In the genomic region with DNA sequence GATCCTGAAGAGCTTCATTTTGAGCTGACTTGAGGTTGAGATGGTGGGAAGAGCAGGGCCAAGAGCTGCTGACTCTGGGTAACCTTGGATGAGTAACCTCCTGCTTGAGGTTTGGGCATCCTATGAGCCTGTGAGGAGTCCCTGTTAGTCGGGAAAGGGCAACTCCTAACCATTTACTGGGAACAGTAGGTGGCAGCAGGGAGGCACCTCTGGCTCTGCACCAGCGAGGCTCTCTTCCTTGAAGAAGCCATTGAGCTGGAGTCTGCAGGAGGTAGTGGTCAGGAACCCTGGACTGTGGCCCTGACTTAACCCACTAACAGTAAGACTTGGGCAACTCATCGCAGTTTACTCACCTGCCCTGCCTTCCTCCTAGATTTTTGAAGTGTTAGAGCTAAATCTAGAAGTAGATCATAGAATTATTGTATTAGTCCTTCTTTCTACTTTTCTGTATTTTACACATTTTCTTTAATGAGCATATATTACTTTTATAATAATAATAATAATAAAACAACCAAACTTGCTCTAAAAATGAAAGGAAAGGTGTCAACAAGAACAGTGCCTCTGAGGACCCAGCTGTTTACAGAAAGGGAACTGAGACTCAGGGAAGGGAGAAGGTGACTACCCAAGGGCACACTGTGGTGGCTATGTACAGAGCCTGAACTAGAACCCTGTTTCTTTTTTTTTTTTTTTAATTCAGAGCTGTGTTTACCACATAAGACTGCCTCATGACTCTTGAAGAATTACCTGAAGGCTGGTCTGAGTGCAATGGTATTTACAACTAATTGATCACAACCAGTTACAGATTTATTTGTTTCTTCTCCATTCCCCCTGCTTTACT, we compare ENCODE assay signal across 8 cellular contexts. TPM values are rescaled to one million over a fixed set of nuclear protein-coding genes. Genes with fewer than 3 reads are reported as not detected.
DNase-seq lines count a peak whose midpoint lies in the region; ATAC-seq and TF ChIP-seq lines count a peak whose summit lies in the region.

No MANE protein-coding gene starts in this region.

- POLR2A ChIA-PET in CD8-positive, alpha-beta memory T cell (lab: Charles Lee) = interaction anchor here (0.6 to 1.2 kb wide), 3 partner anchors 34 to 194 kb away, joined by 3 to 12 read pairs (median 6); partner anchors contain the start of gene CCDC134
- POLR2A ChIA-PET in PC-9 (lab: Charles Lee; ENCODE audit: unreplicated experiment) = interaction anchor here (0.5 to 0.8 kb wide), 8 partner anchors 24 to 402 kb away, joined by 3 to 11 read pairs (median 4); partner anchors contain the start of gene CCDC134

- H3K4me2 ChIP-seq in PC-9 (no peak overlapping the region), neuronal stem cell (ENCODE audit: insufficient read depth, low read length, poor library complexity, severe bottlenecking) (no peak overlapping the region)

- H2AFZ ChIP-seq in PC-9 = no peak overlapping the region
- H2AFZ ChIP-seq in neuronal stem cell (ENCODE audit: low read length) = no peak overlapping the region

- peaks cover 0 to 4% (median 3%) of the 10 kb centered on the region in 3 donors for H3K4me1 Mint-ChIP-seq in CD8-positive, alpha-beta memory T cell
- no peaks in the 10 kb centered on the region for H3K4me1 Mint-ChIP-seq in activated T-cell treated with anti-CD3 and anti-CD28 coated beads, Interleukin-2, amount 50 U/mL, for 72 hours (ENCODE audit: low read depth)

- no peak overlapping the region for H2BK12ac ChIP-seq in neuronal stem cell (ENCODE audit: low read length)

- H3F3A ChIP-seq in PC-9 (ENCODE audit: insufficient read depth, low read depth) = no peaks in the 10 kb centered on the region; the same call in none of the 2 replicates

- H3K27ac ChIP-seq in CD8-positive, alpha-beta memory T cell (ENCODE audit: low read depth, low read length) = no peak overlapping the region
- H3K27ac ChIP-seq in PC-9 (no peak overlapping the region), neuronal stem cell (replicated peaks; ENCODE audit: low read length) (no peak overlapping the region), substantia nigra (ENCODE audit: low read depth, low read length, poor library complexity, severe bottlenecking) (no peak overlapping the region)

- CTCF ChIA-PET in CD8-positive, alpha-beta memory T cell (lab: Charles Lee) = interaction anchor here (0.5 to 2.8 kb wide), 36 partner anchors 11 to 303 kb away, joined by 3 to 32 read pairs (median 4); partner anchors contain the start of genes CCDC134, CENPM and SREBF2
- CTCF ChIA-PET in PC-9 (lab: Charles Lee) = interaction anchor here (0.5 to 1.6 kb wide), 22 partner anchors 11 to 427 kb away, joined by 3 to 16 read pairs (median 4); partner anchors contain the start of genes CCDC134 and SREBF2

- no peak overlapping the region for H3K14ac ChIP-seq in neuronal stem cell (ENCODE audit: low read length)

- H3K9ac ChIP-seq in neuronal stem cell (ENCODE audit: low read depth, low read length, poor library complexity) = no peak overlapping the region

- H3K9me3 Mint-ChIP-seq in CD8-positive, alpha-beta memory T cell = no peaks in the 10 kb centered on the region
- H3K9me3 Mint-ChIP-seq in activated T-cell treated with anti-CD3 and anti-CD28 coated beads, Interleukin-2, amount 50 U/mL, for 72 hours = no peaks in the 10 kb centered on the region

- BruUV-seq in PC-9 (replicated peaks; lab: Mats Ljungman, UMichigan) = no TSS peak

- H2AK5ac ChIP-seq in neuronal stem cell (ENCODE audit: low read depth, low read length) = no peak overlapping the region

- H3K18ac ChIP-seq in neuronal stem cell (ENCODE audit: low read length) = no peak overlapping the region

- no peak overlapping the region for H2BK15ac ChIP-seq in neuronal stem cell (ENCODE audit: low read length)

- H4K8ac ChIP-seq in neuronal stem cell (ENCODE audit: low read depth, low read length) = no peak overlapping the region

- H3K36me3 Mint-ChIP-seq in CD8-positive, alpha-beta memory T cell = no peaks in the 10 kb centered on the region
- no peaks in the 10 kb centered on the region for H3K36me3 Mint-ChIP-seq in activated T-cell treated with anti-CD3 and anti-CD28 coated beads, Interleukin-2, amount 50 U/mL, for 72 hours (ENCODE audit: insufficient read depth in 2 of 2)

- WGBS in neuronal stem cell (ENCODE audit: extremely low coverage in 2 of 2, insufficient read length in 2 of 2, insufficient replicate concordance in 1 of 2), 2 donors = no CpG with 5 or more reads among the region's 3 CpGs

- ATAC-seq in GM19351 (IDR thresholded peaks at IDR 0.05; ENCODE audit: unreplicated experiment) = peak; percentile 82
- peak; percentile 86 to 94 for ATAC-seq in activated T-cell treated with anti-CD3 and anti-CD28 coated beads, Interleukin-2, amount 50 U/mL, for 72 hours (replicated peaks in 1 of 2)

- TF ChIP-seq CTCF in PC-9 (conservative IDR thresholded peaks at IDR 0.05) = peak; percentile 91

- no peaks in the 10 kb centered on the region for H3K9me3 ChIP-seq in CD8-positive, alpha-beta memory T cell (ENCODE audit: low read length)
- H3K9me3 ChIP-seq in PC-9 (ENCODE audit: insufficient read depth, low read depth) (no peaks in the 10 kb centered on the region), neuronal stem cell (replicated peaks in 1 of 2; ENCODE audit: control insufficient read depth in 2 of 2, insufficient read depth in 1 of 2, low read depth in 1 of 2, low read length in 2 of 2) (no peaks in the 10 kb centered on the region)

- no peaks in the 10 kb centered on the region for H3K9me2 ChIP-seq in PC-9 (ENCODE audit: insufficient read depth)

- no peaks in the 10 kb centered on the region for H4K20me1 ChIP-seq in PC-9 (ENCODE audit: insufficient read depth)

- H3K4ac ChIP-seq in neuronal stem cell (ENCODE audit: low read length) = no peak overlapping the region

- H2BK120ac ChIP-seq in neuronal stem cell (ENCODE audit: low read depth, low read length) = no peak overlapping the region

- no peak overlapping the region for H4K91ac ChIP-seq in neuronal stem cell (ENCODE audit: low read depth, low read length, poor library complexity)

- intact Hi-C loops in PC-9 (cut with micrococcal nuclease; ENCODE audit: unreplicated experiment) = loop anchor here (1.0 to 2.0 kb wide), 3 partner anchors 54 to 111 kb away; partner anchors contain the start of gene CCDC134

- H3K27ac Mint-ChIP-seq in CD8-positive, alpha-beta memory T cell = peak overlapping the region in 3 of 8 donors; percentile 26 to 38 (median 38)
- H3K27ac Mint-ChIP-seq in activated T-cell treated with anti-CD3 and anti-CD28 coated beads, Interleukin-2, amount 50 U/mL, for 72 hours = no peak overlapping the region

- no peak overlapping the region for H3K4me3 ChIP-seq in CD8-positive, alpha-beta memory T cell (ENCODE audit: low read length)
- H3K4me3 ChIP-seq in PC-9 (no peak overlapping the region), neuronal stem cell (ENCODE audit: low read length in 2 of 2) (no peak overlapping the region)

- H2BK5ac ChIP-seq in neuronal stem cell (ENCODE audit: low read length) = no peak overlapping the region

- H3K79me2 ChIP-seq in PC-9 (ENCODE audit: low read depth) = no peaks in the 10 kb centered on the region

- no peaks in the 10 kb centered on the region for H3K27me3 ChIP-seq in CD8-positive, alpha-beta memory T cell (ENCODE audit: insufficient read depth, low read length, poor library complexity, severe bottlenecking)
- H3K27me3 ChIP-seq in PC-9 (ENCODE audit: insufficient read depth, low read depth) = no peaks in the 10 kb centered on the region
- peaks cover 0 to 32% (median 2%) of the 10 kb centered on the region in 3 experiments for H3K27me3 ChIP-seq in neuronal stem cell (ENCODE audit: control insufficient read depth in 3 of 3, insufficient read depth in 3 of 3, low read depth in 1 of 3, low read length in 3 of 3)

- no peaks in the 10 kb centered on the region for H3K36me3 ChIP-seq in CD8-positive, alpha-beta memory T cell (ENCODE audit: insufficient read depth, low read length)
- H3K36me3 ChIP-seq in PC-9 (ENCODE audit: low read depth) (no peaks in the 10 kb centered on the region), neuronal stem cell (replicated peaks in 1 of 2; ENCODE audit: control insufficient read depth in 2 of 2, insufficient read depth in 2 of 2, low read length in 2 of 2) (no peaks in the 10 kb centered on the region)

- H3K4me1 ChIP-seq in CD8-positive, alpha-beta memory T cell (ENCODE audit: insufficient read depth, low read length) = no peaks in the 10 kb centered on the region
- H3K4me1 ChIP-seq in PC-9 (replicated peaks; ENCODE audit: insufficient read depth) = no peaks in the 10 kb centered on the region
- H3K4me1 ChIP-seq in neuronal stem cell (ENCODE audit: control insufficient read depth in 2 of 2, insufficient read depth in 1 of 2, low read depth in 1 of 2, low read length in 2 of 2) = peaks cover 0 to 4% of the 10 kb centered on the region in 2 donors

- H3K79me1 ChIP-seq in neuronal stem cell (ENCODE audit: low read depth, low read length) = no peaks in the 10 kb centered on the region

- H3K27me3 Mint-ChIP-seq in CD8-positive, alpha-beta memory T cell = peaks cover 3 to 28% of the 10 kb centered on the region in 2 donors
- peaks cover 17% of the 10 kb centered on the region for H3K27me3 Mint-ChIP-seq in activated T-cell treated with anti-CD3 and anti-CD28 coated beads, Interleukin-2, amount 50 U/mL, for 72 hours (ENCODE audit: low read depth)

- no peak overlapping the region for H3K4me3 Mint-ChIP-seq in CD8-positive, alpha-beta memory T cell
- H3K4me3 Mint-ChIP-seq in activated T-cell treated with anti-CD3 and anti-CD28 coated beads, Interleukin-2, amount 50 U/mL, for 72 hours = no peak overlapping the region

- no peak overlapping the region for H3K23ac ChIP-seq in neuronal stem cell (ENCODE audit: low read depth, low read length, poor library complexity)

- DNase-seq in CD8-positive, alpha-beta memory T cell = peak; percentile 26 to 70 (median 40)
- DNase-seq in HuH-7 (ENCODE audit: low spot score) (peak; percentile 73), PC-9 (peak; percentile 75 to 88), fibroblast of the conjunctiva (ENCODE audit: low read depth) (peak; percentile 75), neuronal stem cell (ENCODE audit: low spot score) (peak; percentile 56), substantia nigra (lab: John Stamatoyannopoulos, UW) (peak in 47 of 49 donors; percentile 0 to 79 (median 46))
- peak; percentile 61 to 62 for DNase-seq in activated T-cell treated with anti-CD3 and anti-CD28 coated beads, Interleukin-2, amount 50 U/mL, for 72 hours

RNA-seq across cellular contexts. Expression of gene MEI1, which starts 47.5 kb away (rescaled TPM):
- total RNA-seq in CD8-positive, alpha-beta memory T cell = 10 to 100 TPM; 33.9 to 36.3 TPM
- polyA plus RNA-seq in CD8-positive, alpha-beta memory T cell = 150 TPM
- total RNA-seq in PC-9 (2021) = 0.55 and 0.61 TPM in 2 replicates
- 10 to 100 TPM; 72.3 to 73.0 TPM for total RNA-seq in activated T-cell treated with anti-CD3 and anti-CD28 coated beads, Interleukin-2, amount 50 U/mL, for 72 hours
- polyA plus RNA-seq in neuronal stem cell (2013, experiment 1 of 2) = 0.60 TPM
- 0.29 TPM for polyA plus RNA-seq in neuronal stem cell (2013, experiment 2 of 2)

RNA-seq across cellular contexts. Expression of gene CCDC134, which starts 53.7 kb away (rescaled TPM):
- total RNA-seq in CD8-positive, alpha-beta memory T cell = 10 to 100 TPM; 17.9 to 19.9 TPM
- 5.5 TPM for polyA plus RNA-seq in CD8-positive, alpha-beta memory T cell
- 29.0 and 33.3 TPM in 2 replicates for total RNA-seq in PC-9 (2021)
- 10 to 100 TPM; 18.9 to 23.1 TPM for total RNA-seq in activated T-cell treated with anti-CD3 and anti-CD28 coated beads, Interleukin-2, amount 50 U/mL, for 72 hours
- 6.9 TPM for polyA plus RNA-seq in neuronal stem cell (2013, experiment 1 of 2)
- polyA plus RNA-seq in neuronal stem cell (2013, experiment 2 of 2) = 7.1 TPM

RNA-seq across cellular contexts. Expression of gene SNU13, which starts 58.1 kb away (rescaled TPM):
- total RNA-seq in CD8-positive, alpha-beta memory T cell = 100 to 1,000 TPM; 315 to 324 TPM
- polyA plus RNA-seq in CD8-positive, alpha-beta memory T cell = 270 TPM
- 197 and 229 TPM in 2 replicates for total RNA-seq in PC-9 (2021)
- total RNA-seq in activated T-cell treated with anti-CD3 and anti-CD28 coated beads, Interleukin-2, amount 50 U/mL, for 72 hours = 100 to 1,000 TPM; 187 to 210 TPM
- polyA plus RNA-seq in neuronal stem cell (2013, experiment 1 of 2) = 139 TPM
- polyA plus RNA-seq in neuronal stem cell (2013, experiment 2 of 2) = 137 TPM

Comparison
In these comparisons a context has a peak if more than half of its experiments do, and no peak if none do; other contexts are left out.
1. RNA of gene MEI1, which starts 47.5 kb away (total RNA-seq): 72.3 to 73.0 TPM in activated T-cell treated with anti-CD3 and anti-CD28 coated beads, Interleukin-2, amount 50 U/mL, for 72 hours and 33.9 to 36.3 TPM in CD8-positive, alpha-beta memory T cell; 0.55 to 0.61 TPM in PC-9; every median in the first group is over 10 times any median in the second.
2. Peak in every context shown above with its lines, with median percentiles within 50 percentile points of each other: DNase-seq.